ENCODE assay signal across 8 cellular contexts in the genomic region with DNA sequence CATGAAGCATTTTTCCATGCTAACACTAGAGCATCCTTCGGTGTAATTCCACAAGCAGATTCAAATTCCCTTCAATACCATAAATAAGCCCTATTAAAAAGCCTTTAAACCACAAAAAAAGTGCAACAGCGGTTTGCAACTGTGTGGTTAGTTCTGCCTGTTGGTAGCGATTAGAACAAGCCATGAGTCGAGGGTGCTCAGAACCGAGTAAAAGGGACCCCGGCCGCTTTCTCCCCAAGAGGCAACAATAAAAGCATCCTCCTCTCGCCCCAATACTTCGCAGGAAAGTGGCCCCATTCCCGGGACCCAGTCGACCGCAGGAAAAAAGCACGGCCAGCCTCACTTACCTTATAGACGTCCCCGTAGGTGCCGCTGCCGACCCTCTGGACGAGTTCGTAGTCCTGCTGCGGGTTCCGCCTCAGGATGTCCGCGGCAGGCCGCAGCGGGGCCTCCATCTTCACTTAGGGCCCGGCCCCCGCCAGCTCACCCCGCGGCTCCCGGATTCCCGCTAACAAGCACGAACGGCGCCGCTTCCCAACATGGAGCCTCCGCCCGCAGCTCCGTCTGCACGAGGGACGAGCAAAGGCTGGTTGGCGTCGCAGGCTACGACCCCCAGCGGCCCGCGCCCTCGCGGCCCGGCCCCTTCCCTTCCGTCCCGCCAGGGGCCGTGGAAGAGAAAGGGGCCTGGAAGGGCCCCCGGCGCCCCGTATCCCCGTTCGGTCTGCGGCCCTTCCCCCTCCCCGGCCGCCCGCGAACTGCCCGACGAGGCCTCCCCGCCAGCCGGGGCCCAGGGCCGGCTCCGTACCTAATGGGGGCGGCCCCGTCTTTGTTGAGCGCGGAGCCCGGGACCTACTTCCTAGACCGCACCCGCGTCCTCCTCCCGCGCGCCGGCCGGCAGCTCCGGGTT. TPM values are rescaled to one million over a fixed set of nuclear protein-coding genes. Genes with fewer than 3 reads are reported as not detected.
DNase-seq lines count a peak whose midpoint lies in the region; TF ChIP-seq lines count a peak whose summit lies in the region.

No MANE protein-coding gene starts in this region.

- H3K4me3 Mint-ChIP-seq in endodermal cell (peak overlapping the region; percentile 90), mesothelial cell of epicardium (peak overlapping the region; percentile 91)

- H3F3A ChIP-seq in MM.1S (ENCODE audit: insufficient read depth, low read length), result peaks cover 10% of the 10 kb centered on the region; the same call in 1 of the 2 replicates

- H3K27ac Mint-ChIP-seq in endodermal cell, result peak overlapping the region; percentile 91
- H3K27ac Mint-ChIP-seq in mesothelial cell of epicardium, result peak overlapping the region; percentile 97

- DNase-seq in NCI-H82 (lab: John Stamatoyannopoulos, UW) (peak; percentile 64), NCI-H82 treated with DMSO at 0.1 percent for 48 hours (lab: John Stamatoyannopoulos, UW; ENCODE audit: unreplicated experiment) (no peak), HEK293T (ENCODE audit: extremely low spot score) (peak; percentile 37), MM.1S (peak; percentile 29), endodermal cell (peak; percentile 82), mesothelial cell of epicardium (ENCODE audit: low spot score in 2 of 2, unreplicated experiment in 2 of 2) (peak; percentile 40 to 68), substantia nigra (lab: John Stamatoyannopoulos, UW) (peak in 42 of 49 donors; percentile 11 to 91 (median 48))
- DNase-seq in activated CD4-positive, alpha-beta T cell treated with anti-CD3 and anti-CD28 coated beads, Interleukin-2, amount 50 U/mL, for 1 hour, result peak; percentile 18

- CTCF ChIA-PET in HEK293T (lab: Yijun Ruan, JAX), result interaction anchor here (1.0 to 1.2 kb wide), 2 partner anchors 135 to 199 kb away, joined by 3 to 4 read pairs; a partner anchor contains a TSS

- H3K4me1 Mint-ChIP-seq in endodermal cell (peaks cover 27% of the 10 kb centered on the region), mesothelial cell of epicardium (peaks cover 37% of the 10 kb centered on the region)

- POLR2A ChIA-PET in HEK293T (lab: Yijun Ruan, JAX), result interaction anchor here (0.7 to 1.2 kb wide), 5 partner anchors 135 to 219 kb away, joined by 3 to 9 read pairs (median 3); a partner anchor contains a TSS

- H3K36me3 Mint-ChIP-seq in endodermal cell (ENCODE audit: low read depth) (peaks cover 8% of the 10 kb centered on the region), mesothelial cell of epicardium (peaks cover 1% of the 10 kb centered on the region)

- H3K9me3 ChIP-seq in MM.1S (replicated peaks; ENCODE audit: insufficient read depth, low read length), result no peaks in the 10 kb centered on the region
- peaks cover under 1% of the 10 kb centered on the region for H3K9me3 ChIP-seq in endodermal cell (ENCODE audit: control insufficient read depth, low read length)

- peak overlapping the region; percentile 66 for H3K4me2 ChIP-seq in MM.1S (ENCODE audit: low read depth, low read length)

- H3K4me1 ChIP-seq in MM.1S (ENCODE audit: low read length) (0 out of 2 replicates have a peak, but pooled peaks cover 4% of the 10 kb centered on the region), endodermal cell (ENCODE audit: control insufficient read depth, insufficient read depth, low read length) (no peaks in the 10 kb centered on the region)

- H3K4me3 ChIP-seq in MM.1S (ENCODE audit: low read length), result peak overlapping the region; percentile 75
- peak overlapping the region; percentile 93 for H3K4me3 ChIP-seq in endodermal cell (ENCODE audit: low read length)

- H2AFZ ChIP-seq in MM.1S (ENCODE audit: low read length), result peak overlapping the region; percentile 61; the same call in 1 of the 2 replicates

- peaks cover 48% of the 10 kb centered on the region for H3K79me2 ChIP-seq in MM.1S (ENCODE audit: low read length)

- H3K27me3 ChIP-seq in MM.1S (replicated peaks; ENCODE audit: insufficient read depth, low read length) (no peaks in the 10 kb centered on the region), endodermal cell (ENCODE audit: control insufficient read depth, insufficient read depth, low read length, poor library complexity, severe bottlenecking) (no peaks in the 10 kb centered on the region)

- no peaks in the 10 kb centered on the region for H3K9me2 ChIP-seq in MM.1S (replicated peaks; ENCODE audit: insufficient read depth, low read length)

- H3K27me3 Mint-ChIP-seq in endodermal cell (ENCODE audit: insufficient read depth), result peaks cover 9% of the 10 kb centered on the region
- peaks cover 2% of the 10 kb centered on the region for H3K27me3 Mint-ChIP-seq in mesothelial cell of epicardium (ENCODE audit: low read depth)

- H3K9ac ChIP-seq in MM.1S (ENCODE audit: low read length) (peak overlapping the region; percentile 72; the same call in 1 of the 2 replicates), endodermal cell (ENCODE audit: extremely low read depth, low read length, poor library complexity, severe bottlenecking) (peak overlapping the region; percentile 80)

- peak overlapping the region; percentile 44; the same call in 1 of the 2 replicates for H3K27ac ChIP-seq in MM.1S (ENCODE audit: low read length)
- H3K27ac ChIP-seq in endodermal cell (ENCODE audit: low read depth, low read length), result peak overlapping the region; percentile 84
- peak overlapping the region; percentile 96 for H3K27ac ChIP-seq in substantia nigra (ENCODE audit: low read depth, low read length, poor library complexity, severe bottlenecking)

- H4K20me1 ChIP-seq in MM.1S (ENCODE audit: insufficient read depth, low read length), result no peaks in the 10 kb centered on the region; the same call in 1 of the 2 replicates

- H3K9me3 Mint-ChIP-seq in endodermal cell (peaks cover 6% of the 10 kb centered on the region), mesothelial cell of epicardium (peaks cover 6% of the 10 kb centered on the region)

- H3K36me3 ChIP-seq in MM.1S (replicated peaks; ENCODE audit: insufficient read depth, low read length), result no peaks in the 10 kb centered on the region
- no peaks in the 10 kb centered on the region for H3K36me3 ChIP-seq in endodermal cell (ENCODE audit: control insufficient read depth, insufficient read depth, low read length)

- TF ChIP-seq CTCF in MM.1S (IDR thresholded peaks at IDR 0.05; ENCODE audit: low read length) (no peak), endodermal cell (conservative IDR thresholded peaks at IDR 0.05) (no peak), mesothelial cell of epicardium (IDR thresholded peaks at IDR 0.05; ENCODE audit: unreplicated experiment) (no peak)

- WGBS in endodermal cell (ENCODE audit: insufficient coverage in 1 of 2, insufficient read length in 1 of 2), 2 experiments, result 0% methylated on average over 24 to 82 of the region's 82 CpGs

TF ChIP-seq in HEK293T, 16 proteins besides CTCF, POLR2A, EP300 and RAD21:
- TF ChIP-seq LEF1 (IDR thresholded peaks at IDR 0.05; ENCODE audit: borderline replicate concordance) (peak; percentile 75; the same call in 1 of the 2 replicates), ARNT (IDR thresholded peaks at IDR 0.05) (no peak), FOXK2 (IDR thresholded peaks at IDR 0.05) (no peak), TARDBP (IDR thresholded peaks at IDR 0.05) (no peak), BHLHE40 (IDR thresholded peaks at IDR 0.05; ENCODE audit: borderline replicate concordance) (no peak), CTBP1 (IDR thresholded peaks at IDR 0.05; ENCODE audit: borderline replicate concordance) (no peak), NFRKB (IDR thresholded peaks at IDR 0.05) (no peak), FOXA1 (IDR thresholded peaks at IDR 0.05) (no peak), SP1 (IDR thresholded peaks at IDR 0.05) (no peak), SUZ12 (IDR thresholded peaks at IDR 0.05) (no peak), L3MBTL2 (conservative IDR thresholded peaks at IDR 0.05) (peak; percentile 74)
- TF ChIP-seq, protein P1, sequence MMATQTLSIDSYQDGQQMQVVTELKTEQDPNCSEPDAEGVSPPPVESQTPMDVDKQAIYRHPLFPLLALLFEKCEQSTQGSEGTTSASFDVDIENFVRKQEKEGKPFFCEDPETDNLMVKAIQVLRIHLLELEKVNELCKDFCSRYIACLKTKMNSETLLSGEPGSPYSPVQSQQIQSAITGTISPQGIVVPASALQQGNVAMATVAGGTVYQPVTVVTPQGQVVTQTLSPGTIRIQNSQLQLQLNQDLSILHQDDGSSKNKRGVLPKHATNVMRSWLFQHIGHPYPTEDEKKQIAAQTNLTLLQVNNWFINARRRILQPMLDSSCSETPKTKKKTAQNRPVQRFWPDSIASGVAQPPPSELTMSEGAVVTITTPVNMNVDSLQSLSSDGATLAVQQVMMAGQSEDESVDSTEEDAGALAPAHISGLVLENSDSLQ (IDR thresholded peaks at IDR 0.05), result no peak

RNA-seq across cellular contexts. Expression of a gene that starts 0.5 kb away (rescaled TPM):
- total RNA-seq in endodermal cell, result 10 to 100 TPM; 45.0 to 60.3 TPM
- polyA plus RNA-seq in endodermal cell (2013, experiment 1 of 2), result 39.7 TPM
- 35.0 TPM for polyA plus RNA-seq in endodermal cell (2013, experiment 2 of 2)
- 80.9 to 95.4 TPM (median 94.5 TPM) in 3 replicates for total RNA-seq in mesothelial cell of epicardium

RNA-seq across cellular contexts. Expression of a gene that starts 28.1 kb away (rescaled TPM):
- total RNA-seq in endodermal cell (1 to 10 TPM in 1 of 2 donors, under 1 TPM in 1; 0.88 to 1.7 TPM), mesothelial cell of epicardium (1.5 to 2.9 TPM (median 1.8 TPM) in 3 replicates)
- polyA plus RNA-seq in endodermal cell (2013, experiment 1 of 2), result 7.0 TPM
- 5.9 TPM for polyA plus RNA-seq in endodermal cell (2013, experiment 2 of 2)

Comparison
In these comparisons a context has a peak if more than half of its experiments do, and no peak if none do; other contexts are left out.
1. H3K27ac ChIP-seq: peak in every context shown above with its lines; median percentile 96 in substantia nigra; 84 in endodermal cell; 44 in MM.1S.